17 cellular contexts compared by ENCODE assay signal in the genomic region with DNA sequence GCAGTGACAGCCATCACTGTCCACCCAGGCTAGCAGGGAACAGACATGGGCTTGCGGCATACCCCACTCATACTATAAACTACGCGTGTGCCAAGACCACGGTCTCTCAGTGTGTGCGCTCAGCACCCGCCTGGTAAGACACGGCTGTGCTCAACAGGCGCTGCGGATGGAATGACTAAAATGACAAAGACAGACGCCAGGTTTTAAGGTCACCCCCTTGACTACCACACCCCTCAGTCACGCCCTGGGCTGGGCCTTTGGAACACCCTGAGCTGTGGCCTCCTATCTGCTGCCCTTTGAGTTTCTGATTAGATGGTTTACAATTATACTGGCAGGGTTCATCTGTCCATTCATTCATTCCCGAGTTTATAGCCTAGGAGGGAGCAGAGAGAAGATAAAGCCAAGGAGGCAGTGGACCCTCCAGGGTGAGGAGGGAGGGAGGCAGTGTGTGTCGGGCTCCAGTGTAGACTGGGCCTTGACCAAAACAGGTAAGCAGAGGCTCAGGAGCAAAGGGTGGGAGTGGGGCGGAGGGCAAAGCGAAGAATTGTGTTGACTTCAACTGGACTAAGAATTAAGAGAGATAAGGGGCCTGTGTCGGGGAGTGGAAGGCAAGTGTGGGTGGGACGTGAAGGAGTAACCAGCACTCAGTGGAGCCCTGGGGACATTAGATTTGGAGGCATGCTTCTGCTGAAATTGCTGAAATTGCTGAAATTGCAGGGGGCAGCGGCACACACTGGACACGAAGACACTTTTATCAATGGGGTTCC. TPM values are rescaled to one million over a fixed set of nuclear protein-coding genes. Genes with fewer than 3 reads are reported as not detected.
DNase-seq lines count a peak whose midpoint lies in the region; ATAC-seq and TF ChIP-seq lines count a peak whose summit lies in the region.
"Had no signal": no experiment of that assay in that cellular context is flagged by ENCODE, and none has a peak within 500 bp of the region (broad histone marks: within the 10 kb centered on the region; RNA-seq: fewer than 3 reads in every experiment).

No MANE protein-coding gene starts in this region.

- no peaks in the 10 kb centered on the region for H3K27me3 Mint-ChIP-seq in Caco-2 (ENCODE audit: insufficient read depth, unreplicated experiment)
- H3K27me3 Mint-ChIP-seq in progenitor cell of endocrine pancreas: no peaks in the 10 kb centered on the region
- H3K27me3 Mint-ChIP-seq: B cell; CD4-positive, alpha-beta memory T cell had no signal

- H3K79me2 ChIP-seq in hepatocyte: peaks cover 98% of the 10 kb centered on the region

- H3K4me3 ChIP-seq in Caco-2 (ENCODE audit: low read depth, low read length) (no peak overlapping the region), hepatocyte (no peak overlapping the region), brain microvascular endothelial cell (ENCODE audit: low read depth, low read length) (no peak overlapping the region)

- peaks cover 8% of the 10 kb centered on the region for H3K36me3 ChIP-seq in Caco-2 (ENCODE audit: control insufficient read depth, insufficient read depth, low read length)
- H3K36me3 ChIP-seq in hepatocyte (replicated peaks; ENCODE audit: insufficient read depth, low read depth): no peaks in the 10 kb centered on the region
- H3K36me3 ChIP-seq in brain microvascular endothelial cell (replicated peaks): no peaks in the 10 kb centered on the region

- in situ Hi-C loops in brain microvascular endothelial cell (cut with HindIII; ENCODE audit: low pct_ligation_motif_present, low sequenced_read_pairs): no loop called here

- intact Hi-C loops in Caco-2 (cut with micrococcal nuclease; ENCODE audit: unreplicated experiment): loop anchor here (1.0 kb wide), 1 partner anchor 11 kb away; no protein-coding TSS in a partner anchor

- no peaks in the 10 kb centered on the region for H3K9me3 ChIP-seq in Caco-2
- H3K9me3 ChIP-seq in hepatocyte (ENCODE audit: low read depth): no peaks in the 10 kb centered on the region

- ATAC-seq in HG03097 (IDR thresholded peaks at IDR 0.05; ENCODE audit: low FRiP score, unreplicated experiment) (no peak), HG02852 (IDR thresholded peaks at IDR 0.05; ENCODE audit: unreplicated experiment) (no peak), HG02798 (IDR thresholded peaks at IDR 0.05; ENCODE audit: poor library complexity, unreplicated experiment) (no peak)

- peak overlapping the region; percentile 74 for H3K27ac Mint-ChIP-seq in Caco-2 (ENCODE audit: unreplicated experiment)
- peak overlapping the region; percentile 91 for H3K27ac Mint-ChIP-seq in progenitor cell of endocrine pancreas
- H3K27ac Mint-ChIP-seq: B cell; CD4-positive, alpha-beta memory T cell had no signal

- TF ChIP-seq CTCF in Caco-2 (IDR thresholded peaks at IDR 0.05; ENCODE audit: insufficient read depth in 1 of 2, low read depth in 1 of 2, low read length in 1 of 2, severe bottlenecking in 1 of 2, unreplicated experiment in 1 of 2) (no peak), hepatocyte (IDR thresholded peaks at IDR 0.05; ENCODE audit: poor library complexity) (no peak), progenitor cell of endocrine pancreas (IDR thresholded peaks at IDR 0.05; ENCODE audit: unreplicated experiment) (no peak), brain microvascular endothelial cell (IDR thresholded peaks at IDR 0.05; ENCODE audit: low read depth, low read length, missing control alignments) (no peak)

- DNase-seq in Caco-2 (peak; percentile 34 to 76), LoVo (ENCODE audit: low spot score) (peak; percentile 53), hepatocyte (ENCODE audit: low spot score) (peak; percentile 64), progenitor cell of endocrine pancreas (ENCODE audit: low spot score, unreplicated experiment) (no peak), brain microvascular endothelial cell (no peak)
- DNase-seq: CD4-positive, alpha-beta memory T cell; DMS79; H9; NCI-H1417 treated with DMSO at 0.1 percent for 48 hours; NCI-H1930; NCI-H2171 treated with DMSO at 0.1 percent for 48 hours; NCI-H82; SHP77 had no signal

- H3K9me3 Mint-ChIP-seq in Caco-2 (ENCODE audit: unreplicated experiment) (no peaks in the 10 kb centered on the region), progenitor cell of endocrine pancreas (ENCODE audit: low read depth) (no peaks in the 10 kb centered on the region)
- H3K9me3 Mint-ChIP-seq: H9 had no signal

- H4K20me1 ChIP-seq in hepatocyte (ENCODE audit: insufficient read depth, poor library complexity, severe bottlenecking): peaks cover 5% of the 10 kb centered on the region

- CTCF ChIA-PET in Caco-2 (lab: Charles Lee): no interaction called here

- H3K4me3 Mint-ChIP-seq in Caco-2 (ENCODE audit: unreplicated experiment) (peak overlapping the region; percentile 18), progenitor cell of endocrine pancreas (ENCODE audit: low read depth) (no peak overlapping the region)
- H3K4me3 Mint-ChIP-seq: B cell; CD4-positive, alpha-beta memory T cell; H9 had no signal

- H3K9me2 ChIP-seq in hepatocyte (replicated peaks; ENCODE audit: insufficient read depth): no peaks in the 10 kb centered on the region

- POLR2A ChIA-PET in Caco-2 (lab: Charles Lee): no interaction called here

- H3K4me1 Mint-ChIP-seq in Caco-2 (ENCODE audit: low read depth, unreplicated experiment) (peaks cover 50% of the 10 kb centered on the region), progenitor cell of endocrine pancreas (ENCODE audit: low read depth) (peaks cover 16% of the 10 kb centered on the region)
- H3K4me1 Mint-ChIP-seq: CD4-positive, alpha-beta memory T cell had no signal

- no peak overlapping the region for H2AFZ ChIP-seq in hepatocyte

- peak overlapping the region; percentile 64 for H3K27ac ChIP-seq in hepatocyte
- no peak overlapping the region for H3K27ac ChIP-seq in brain microvascular endothelial cell

- H3K27me3 ChIP-seq in Caco-2 (replicated peaks; ENCODE audit: control insufficient read depth, insufficient read depth, low read length): no peaks in the 10 kb centered on the region
- no peaks in the 10 kb centered on the region for H3K27me3 ChIP-seq in hepatocyte
- H3K27me3 ChIP-seq in brain microvascular endothelial cell (replicated peaks): no peaks in the 10 kb centered on the region

- no TSS peak for BruUV-seq in Caco-2 (replicated peaks; lab: Mats Ljungman, UMichigan)

- H3K4me1 ChIP-seq in Caco-2 (peaks cover 67% of the 10 kb centered on the region), hepatocyte (ENCODE audit: insufficient read depth) (peaks cover 29% of the 10 kb centered on the region)

- H3K4me2 ChIP-seq in hepatocyte: peak overlapping the region; percentile 38

- WGBS in hepatocyte (ENCODE audit: low lambda C conversion rate, missing lambda C conversion rate): 73% methylated on average over 19 of the region's 19 CpGs

- H3K36me3 Mint-ChIP-seq in Caco-2 (ENCODE audit: insufficient read depth, unreplicated experiment): peaks cover 95% of the 10 kb centered on the region
- H3K36me3 Mint-ChIP-seq in progenitor cell of endocrine pancreas (ENCODE audit: insufficient read depth): peaks cover 7% of the 10 kb centered on the region
- H3K36me3 Mint-ChIP-seq: CD4-positive, alpha-beta memory T cell had no signal

RNA-seq across cellular contexts. Expression of gene TNS3, which starts 35.0 kb away (rescaled TPM):
- total RNA-seq in Caco-2 (2022) (252 and 263 TPM in 2 replicates), hepatocyte (64.5 and 73.3 TPM in 2 replicates), progenitor cell of endocrine pancreas (117 and 120 TPM in 2 replicates)
- 30.0 and 30.7 TPM in 2 replicates for polyA plus RNA-seq in hepatocyte

Comparison
In these comparisons a context has a peak if more than half of its experiments do, and no peak if none do; other contexts are left out.
1. DNase-seq: peak in Caco-2 (2 of 2), LoVo (single experiment) and hepatocyte (single experiment); none in progenitor cell of endocrine pancreas (single experiment) and brain microvascular endothelial cell (single experiment).